Comparison of ENCODE assay signal across 2 cellular contexts in the genomic region with DNA sequence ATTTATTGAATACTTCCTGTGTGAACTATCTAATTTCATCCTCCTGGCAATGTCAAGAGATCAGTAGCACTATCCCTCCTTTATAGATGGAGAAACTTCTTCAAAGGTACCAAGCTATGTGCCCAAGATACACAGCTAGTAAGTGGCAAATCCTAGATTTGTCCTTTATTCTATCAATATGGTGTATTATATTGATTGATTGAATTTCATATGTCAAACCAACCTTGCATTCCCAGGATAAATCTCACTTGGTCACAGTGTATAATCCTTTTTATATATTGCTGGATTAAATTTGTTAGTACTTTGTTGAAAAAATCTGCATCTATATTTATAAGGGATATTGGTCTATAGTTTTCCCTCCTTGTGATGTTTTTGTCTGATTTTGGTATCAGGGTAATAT.
A peak's percentile ranks its signal among the peaks of the same experiment; 100 is the strongest.
TF ChIP-seq lines count a peak whose summit lies in the region.

No MANE protein-coding gene starts in this region.

TF ChIP-seq in HEK293, 187 proteins besides CTCF, POLR2A, EP300 and RAD21:
- TF ChIP-seq SETDB1 (IDR thresholded peaks at IDR 0.05; ENCODE audit: insufficient read length, low read length) (peak; percentile 56), ZNF596 (tag by site-specific recombination; IDR thresholded peaks at IDR 0.05) (no peak)
TF ChIP-seq in HEK293: peak in this region for 1.

TF ChIP-seq in K562, 482 proteins besides CTCF, POLR2A, EP300 and RAD21:
- TF ChIP-seq ZNF324 (CRISPR knock-in tag; IDR thresholded peaks at IDR 0.05) (peak; percentile 82), POLR3G (IDR thresholded peaks at IDR 0.05; ENCODE audit: extremely low read depth, insufficient read length, insufficient replicate concordance) (no peak)
